In the genomic region with DNA sequence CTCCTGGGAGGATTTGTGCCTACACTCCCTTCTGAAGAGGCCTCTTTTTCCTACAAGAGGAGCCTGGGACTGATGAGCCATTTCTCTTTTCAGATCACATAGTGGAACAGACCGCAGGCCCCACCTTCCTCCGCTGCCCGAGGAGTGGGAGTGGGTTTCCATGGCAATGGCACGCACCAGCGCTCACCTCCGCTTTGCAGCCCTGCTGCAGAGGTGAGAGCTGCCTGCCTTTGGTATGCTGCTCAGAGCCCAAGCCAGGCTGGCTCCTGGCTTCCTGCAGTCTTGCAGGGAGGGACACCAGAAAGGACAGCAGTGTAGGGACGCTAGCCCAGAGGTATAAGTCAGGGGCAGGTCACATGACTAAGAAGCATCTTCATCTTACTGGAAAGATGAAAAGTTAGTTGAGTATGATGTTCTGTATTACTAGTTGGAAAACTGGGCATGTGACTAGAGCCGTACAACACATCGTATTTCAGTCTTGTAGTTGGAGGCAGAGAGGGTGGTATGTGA, we compare ENCODE assay signal across 9 cellular contexts. TPM values are rescaled to one million over a fixed set of nuclear protein-coding genes. Genes with fewer than 3 reads are reported as not detected.
DNase-seq lines count a peak whose midpoint lies in the region; ATAC-seq and TF ChIP-seq lines count a peak whose summit lies in the region.
"Had no signal": no experiment of that assay in that cellular context is flagged by ENCODE, and none has a peak within 500 bp of the region (broad histone marks: within the 10 kb centered on the region; RNA-seq: fewer than 3 reads in every experiment).

No MANE protein-coding gene starts in this region.

- peak; percentile 82 for DNase-seq in GM10248 (ENCODE audit: extremely low spot score)
- peak; percentile 69 for DNase-seq in SK-N-DZ (ENCODE audit: low spot score)
- DNase-seq in nephron progenitor cell = peak; percentile 85
- DNase-seq in NCI-H1930 (lab: John Stamatoyannopoulos, UW) = no peak
- DNase-seq in CD8-positive, alpha-beta T cell = no peak

- H3K4me3 ChIP-seq in CD8-positive, alpha-beta T cell (ENCODE audit: low read depth, low read length) = no peak overlapping the region
- H3K4me3 ChIP-seq: skin epidermis had no signal

- H3K9me3 Mint-ChIP-seq in nephron progenitor cell = no peaks in the 10 kb centered on the region
- H3K9me3 Mint-ChIP-seq in CD8-positive, alpha-beta T cell = no peaks in the 10 kb centered on the region

- H3K27me3 ChIP-seq in CD8-positive, alpha-beta T cell (ENCODE audit: insufficient read depth, low read length) = no peaks in the 10 kb centered on the region

- peak overlapping the region; percentile 56 for H3K4me3 Mint-ChIP-seq in nephron progenitor cell
- H3K4me3 Mint-ChIP-seq in CD8-positive, alpha-beta T cell = no peak overlapping the region

- H3K4me1 Mint-ChIP-seq in nephron progenitor cell = peaks cover 75% of the 10 kb centered on the region
- peaks cover 5% of the 10 kb centered on the region for H3K4me1 Mint-ChIP-seq in CD8-positive, alpha-beta T cell (ENCODE audit: low read depth)

- H3K36me3 ChIP-seq in CD8-positive, alpha-beta T cell (ENCODE audit: insufficient read depth, low read length) = no peaks in the 10 kb centered on the region

- peaks cover 7% of the 10 kb centered on the region for H3K36me3 Mint-ChIP-seq in nephron progenitor cell (ENCODE audit: low read depth)
- H3K36me3 Mint-ChIP-seq in CD8-positive, alpha-beta T cell = no peaks in the 10 kb centered on the region

- TF ChIP-seq CTCF in GM10248 (IDR thresholded peaks at IDR 0.05; ENCODE audit: control extremely low read depth, extremely low read depth, low read depth, missing control alignments) (no peak), nephron progenitor cell (IDR thresholded peaks at IDR 0.05) (no peak)
- no peak for TF ChIP-seq CTCF in CD8-positive, alpha-beta T cell (IDR thresholded peaks at IDR 0.05)

- ATAC-seq in GM19438 (IDR thresholded peaks at IDR 0.05; ENCODE audit: low read depth, unreplicated experiment) = peak; percentile 74
- ATAC-seq in HG03354 (IDR thresholded peaks at IDR 0.05; ENCODE audit: poor library complexity, severe bottlenecking, unreplicated experiment) = peak; percentile 70
- ATAC-seq in SK-N-SH treated with all-trans-retinoic acid at 6 μM for 48 hours = no peak
- ATAC-seq in CD8-positive, alpha-beta T cell = no peak

- H3K4me1 ChIP-seq in CD8-positive, alpha-beta T cell (ENCODE audit: insufficient read depth, low read length) = no peaks in the 10 kb centered on the region

- no peaks in the 10 kb centered on the region for H3K27me3 Mint-ChIP-seq in nephron progenitor cell (ENCODE audit: low read depth, poor library complexity)
- H3K27me3 Mint-ChIP-seq in CD8-positive, alpha-beta T cell (ENCODE audit: low read depth) = peaks cover 11% of the 10 kb centered on the region

- no peak overlapping the region for H3K27ac ChIP-seq in CD8-positive, alpha-beta T cell (ENCODE audit: low read depth, low read length)
- H3K27ac ChIP-seq: skin epidermis had no signal

- intact Hi-C loops in CD8-positive, alpha-beta T cell (cut with DNase I, micrococcal nuclease) = no loop called here

- POLR2A ChIA-PET in GM10248 (lab: Yijun Ruan, JAX) = no interaction called here
- POLR2A ChIA-PET in CD8-positive, alpha-beta T cell (lab: Charles Lee) = no interaction called here

- CTCF ChIA-PET in GM10248 (lab: Yijun Ruan, JAX) = interaction anchor here (1.2 to 1.8 kb wide), 3 partner anchors 9 to 34 kb away, joined by 3 to 6 read pairs (median 5); no protein-coding TSS in a partner anchor
- CTCF ChIA-PET in CD8-positive, alpha-beta T cell (lab: Charles Lee) = no interaction called here

- no peaks in the 10 kb centered on the region for H3K9me3 ChIP-seq in CD8-positive, alpha-beta T cell (ENCODE audit: low read length)

- H3K27ac Mint-ChIP-seq in nephron progenitor cell = peak overlapping the region; percentile 86
- H3K27ac Mint-ChIP-seq in CD8-positive, alpha-beta T cell = no peak overlapping the region

TF ChIP-seq in SK-N-SH treated with all-trans-retinoic acid at 6 μM for 48 hours, 23 proteins besides CTCF, POLR2A, EP300 and RAD21:
- TF ChIP-seq ISL1 (CRISPR knock-in tag; IDR thresholded peaks at IDR 0.05) = no peak
- TF ChIP-seq, protein P1, sequence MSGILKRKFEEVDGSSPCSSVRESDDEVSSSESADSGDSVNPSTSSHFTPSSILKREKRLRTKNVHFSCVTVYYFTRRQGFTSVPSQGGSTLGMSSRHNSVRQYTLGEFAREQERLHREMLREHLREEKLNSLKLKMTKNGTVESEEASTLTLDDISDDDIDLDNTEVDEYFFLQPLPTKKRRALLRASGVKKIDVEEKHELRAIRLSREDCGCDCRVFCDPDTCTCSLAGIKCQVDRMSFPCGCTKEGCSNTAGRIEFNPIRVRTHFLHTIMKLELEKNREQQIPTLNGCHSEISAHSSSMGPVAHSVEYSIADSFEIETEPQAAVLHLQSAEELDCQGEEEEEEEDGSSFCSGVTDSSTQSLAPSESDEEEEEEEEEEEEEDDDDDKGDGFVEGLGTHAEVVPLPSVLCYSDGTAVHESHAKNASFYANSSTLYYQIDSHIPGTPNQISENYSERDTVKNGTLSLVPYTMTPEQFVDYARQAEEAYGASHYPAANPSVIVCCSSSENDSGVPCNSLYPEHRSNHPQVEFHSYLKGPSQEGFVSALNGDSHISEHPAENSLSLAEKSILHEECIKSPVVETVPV (CRISPR knock-in tag; IDR thresholded peaks at IDR 0.05) = no peak
- TF ChIP-seq ZC3H10 (CRISPR knock-in tag; IDR thresholded peaks at IDR 0.05) = no peak
- no peak for TF ChIP-seq CSDC2 (CRISPR knock-in tag; IDR thresholded peaks at IDR 0.05)
- TF ChIP-seq, protein P2, sequence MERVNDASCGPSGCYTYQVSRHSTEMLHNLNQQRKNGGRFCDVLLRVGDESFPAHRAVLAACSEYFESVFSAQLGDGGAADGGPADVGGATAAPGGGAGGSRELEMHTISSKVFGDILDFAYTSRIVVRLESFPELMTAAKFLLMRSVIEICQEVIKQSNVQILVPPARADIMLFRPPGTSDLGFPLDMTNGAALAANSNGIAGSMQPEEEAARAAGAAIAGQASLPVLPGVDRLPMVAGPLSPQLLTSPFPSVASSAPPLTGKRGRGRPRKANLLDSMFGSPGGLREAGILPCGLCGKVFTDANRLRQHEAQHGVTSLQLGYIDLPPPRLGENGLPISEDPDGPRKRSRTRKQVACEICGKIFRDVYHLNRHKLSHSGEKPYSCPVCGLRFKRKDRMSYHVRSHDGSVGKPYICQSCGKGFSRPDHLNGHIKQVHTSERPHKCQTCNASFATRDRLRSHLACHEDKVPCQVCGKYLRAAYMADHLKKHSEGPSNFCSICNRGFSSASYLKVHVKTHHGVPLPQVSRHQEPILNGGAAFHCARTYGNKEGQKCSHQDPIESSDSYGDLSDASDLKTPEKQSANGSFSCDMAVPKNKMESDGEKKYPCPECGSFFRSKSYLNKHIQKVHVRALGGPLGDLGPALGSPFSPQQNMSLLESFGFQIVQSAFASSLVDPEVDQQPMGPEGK (CRISPR knock-in tag; IDR thresholded peaks at IDR 0.05; ENCODE audit: borderline replicate concordance) = no peak
- no peak for TF ChIP-seq ARNTL (CRISPR knock-in tag; IDR thresholded peaks at IDR 0.05; ENCODE audit: borderline replicate concordance, low read depth)
- TF ChIP-seq GLIS3 (CRISPR knock-in tag; IDR thresholded peaks at IDR 0.05) = no peak
- TF ChIP-seq TCF4 (CRISPR knock-in tag; IDR thresholded peaks at IDR 0.05; ENCODE audit: borderline replicate concordance) = no peak
- no peak for TF ChIP-seq RARB (CRISPR knock-in tag; IDR thresholded peaks at IDR 0.05)

RNA-seq across cellular contexts. Expression of a gene that starts 12.4 kb away (rescaled TPM):
- polyA plus RNA-seq in SK-N-DZ (2014; cell fraction: cytosol; rRNA removed) = 424 and 794 TPM in 2 replicates
- 311 and 392 TPM in 2 replicates for polyA plus RNA-seq in SK-N-DZ (2014; cell fraction: nucleus; rRNA removed)
- 1 to 10 TPM; 8.6 to 8.8 TPM for total RNA-seq in CD8-positive, alpha-beta T cell

RNA-seq across cellular contexts. Expression of a gene that starts 15.2 kb away (rescaled TPM):
- polyA plus RNA-seq in SK-N-DZ (2014; cell fraction: cytosol; rRNA removed) = 44.7 and 74.3 TPM in 2 replicates
- 23.7 and 28.2 TPM in 2 replicates for polyA plus RNA-seq in SK-N-DZ (2014; cell fraction: nucleus; rRNA removed)
- total RNA-seq in CD8-positive, alpha-beta T cell = 100 to 1,000 TPM; 127 to 136 TPM

RNA-seq across cellular contexts. Expression of a gene that starts 34.2 kb away (rescaled TPM):
- polyA plus RNA-seq in SK-N-DZ (2014; cell fraction: cytosol; rRNA removed) = 20.6 and 21.3 TPM in 2 replicates
- 24.8 and 24.9 TPM in 2 replicates for polyA plus RNA-seq in SK-N-DZ (2014; cell fraction: nucleus; rRNA removed)
- under 1 TPM in 1 of 2 experiments, not detected in 1; 0.14 TPM for total RNA-seq in CD8-positive, alpha-beta T cell

Comparison
In these comparisons a context has a peak if more than half of its experiments do, and no peak if none do; other contexts are left out.
1. DNase-seq: peak in GM10248 (single experiment), SK-N-DZ (single experiment) and nephron progenitor cell (single experiment); none in NCI-H1930 (0 of 2) and CD8-positive, alpha-beta T cell (0 of 7).
2. ATAC-seq: peak in GM19438 (single experiment) and HG03354 (single experiment); none in SK-N-SH treated with all-trans-retinoic acid at 6 μM for 48 hours (single experiment) and CD8-positive, alpha-beta T cell (single experiment).